In genomic region chr3:8371085-8371551, GRCh38 we compare ENCODE assay signal across 11 cellular contexts.
A peak's percentile ranks its signal among the peaks of the same experiment; 100 is the strongest.
DNase-seq lines count a peak whose midpoint lies in the region; ATAC-seq and TF ChIP-seq lines count a peak whose summit lies in the region.
"Had no signal": no experiment of that assay in that cellular context is flagged by ENCODE, and none has a peak within 500 bp of the region (broad histone marks: within the 10 kb centered on the region; RNA-seq: fewer than 3 reads in every experiment).

No MANE protein-coding gene starts in this region.

- no peak overlapping the region for H2BK12ac ChIP-seq in mesenchymal stem cell (ENCODE audit: low read length in 2 of 2)

- no peak overlapping the region for H2AFZ ChIP-seq in mammary epithelial cell (ENCODE audit: low read depth, low read length)
- H2AFZ ChIP-seq in mesenchymal stem cell (ENCODE audit: low read depth, low read length) = no peak overlapping the region

- no peaks in the 10 kb centered on the region for H3K79me1 ChIP-seq in mesenchymal stem cell (replicated peaks; ENCODE audit: low read length, poor library complexity, severe bottlenecking)

- H3K18ac ChIP-seq in mesenchymal stem cell (ENCODE audit: low read depth in 1 of 2, low read length in 2 of 2) = no peak overlapping the region

- H3K4me2 ChIP-seq in mammary epithelial cell (ENCODE audit: insufficient read depth, low read depth, low read length) = no peak overlapping the region
- H3K4me2 ChIP-seq in mesenchymal stem cell (ENCODE audit: low read length, poor library complexity, severe bottlenecking) = no peak overlapping the region

- H4K91ac ChIP-seq in mesenchymal stem cell (ENCODE audit: low read length) = no peak overlapping the region

- no peak for TF ChIP-seq POLR2A in NB4 (IDR thresholded peaks at IDR 0.05; ENCODE audit: extremely low read depth, insufficient read length)

- H2BK120ac ChIP-seq in mesenchymal stem cell (ENCODE audit: low read depth, low read length) = no peak overlapping the region

- CTCF ChIA-PET in mammary epithelial cell (lab: Charles Lee; ENCODE audit: low non-redundant PET) = no interaction called here

- no peak overlapping the region for H3K23ac ChIP-seq in mesenchymal stem cell (ENCODE audit: low read length in 2 of 2)

- ATAC-seq in HG03280 (IDR thresholded peaks at IDR 0.05; ENCODE audit: unreplicated experiment) = no peak
- no peak for ATAC-seq in GM21737 (IDR thresholded peaks at IDR 0.05; ENCODE audit: unreplicated experiment)

- no peaks in the 10 kb centered on the region for H3K79me2 ChIP-seq in mammary epithelial cell (ENCODE audit: insufficient read depth, low read length)

- H2BK15ac ChIP-seq in mesenchymal stem cell (ENCODE audit: low read depth, poor library complexity, severe bottlenecking) = no peak overlapping the region

- no peak overlapping the region for H2BK5ac ChIP-seq in mesenchymal stem cell (ENCODE audit: low read depth, low read length, poor library complexity, severe bottlenecking)

- H3K9me3 ChIP-seq in mammary epithelial cell (replicated peaks; ENCODE audit: insufficient read depth, low read length) (no peaks in the 10 kb centered on the region), mesenchymal stem cell (ENCODE audit: control insufficient read depth, low read length) (no peaks in the 10 kb centered on the region)

- TF ChIP-seq CTCF in NB4 (IDR thresholded peaks at IDR 0.05; ENCODE audit: low read depth, low read length) (no peak), mammary epithelial cell (conservative IDR thresholded peaks at IDR 0.05 in 1 of 2, IDR thresholded peaks at IDR 0.05 in 1 of 2; ENCODE audit: extremely low read depth in 1 of 2, insufficient read depth in 1 of 2, low read depth in 1 of 2, low read length in 2 of 2) (no peak)

- H3K4me1 ChIP-seq in mammary epithelial cell (ENCODE audit: insufficient read depth, low read length) (no peaks in the 10 kb centered on the region), mesenchymal stem cell (ENCODE audit: control insufficient read depth, insufficient read depth, low read depth, low read length) (no peaks in the 10 kb centered on the region)

- no peaks in the 10 kb centered on the region for H4K20me1 ChIP-seq in mammary epithelial cell (ENCODE audit: insufficient read depth, low read length)

- dilution Hi-C loops in mammary epithelial cell (cut with HindIII; ENCODE audit: low sequenced_read_pairs) = no loop called here

- H3K9ac ChIP-seq in mammary epithelial cell (ENCODE audit: insufficient read depth, low read length) (no peak overlapping the region), mesenchymal stem cell (ENCODE audit: low read length) (no peak overlapping the region)

- no peak overlapping the region for H3K27ac ChIP-seq in mammary epithelial cell (ENCODE audit: insufficient read depth, low read depth, low read length)
- H3K27ac ChIP-seq in mesenchymal stem cell (ENCODE audit: low read length, poor library complexity, severe bottlenecking) = no peak overlapping the region

- WGBS in mammary epithelial cell (ENCODE audit: low coverage, missing lambda C conversion rate) = 34% methylated on average over 2 of the region's 2 CpGs
- 73% methylated on average over 2 of the region's 2 CpGs for WGBS in mesenchymal stem cell

- H3K4ac ChIP-seq in mesenchymal stem cell (ENCODE audit: low read depth in 1 of 2, low read length in 2 of 2) = no peak overlapping the region

- in situ Hi-C loops in mammary epithelial cell (cut with MboI; ENCODE audit: low sequenced_read_pairs in 2 of 2) = no loop called here

- DNase-seq in CMK (ENCODE audit: low read depth) = peak; percentile 65
- DNase-seq in NB4 (ENCODE audit: low read depth) = peak; percentile 6
- DNase-seq in mammary epithelial cell = peak; percentile 16
- DNase-seq in mesenchymal stem cell = peak; percentile 61
- DNase-seq in stimulated activated CD4-positive, alpha-beta T cell treated with anti-CD3 and anti-CD28 coated beads, Interleukin-2, amount 100 ng/mL, for 48 hours = no peak
- no peak for DNase-seq in stimulated activated CD8-positive, alpha-beta memory T cell treated with anti-CD3 and anti-CD28 coated beads, Interleukin-4, amount 100 ng/mL, for 48 hours
- DNase-seq: activated B cell treated with CpG ODN at 0.5 μM for 24 hours, activated gamma-delta T cell, NCI-H1092 had no signal

- H4K8ac ChIP-seq in mesenchymal stem cell (ENCODE audit: low read length) = no peak overlapping the region

- intact Hi-C loops in mammary epithelial cell (cut with micrococcal nuclease) = no loop called here

- BruUV-seq in mammary epithelial cell (replicated peaks; lab: Mats Ljungman, UMichigan) = no TSS peak

- H2AK5ac ChIP-seq in mesenchymal stem cell (ENCODE audit: low read length, severe bottlenecking) = no peak overlapping the region

- H3K27me3 ChIP-seq in mammary epithelial cell (ENCODE audit: insufficient read depth, low read length) (no peaks in the 10 kb centered on the region), mesenchymal stem cell (ENCODE audit: control insufficient read depth in 1 of 2, insufficient read depth in 1 of 2, low read length in 2 of 2) (peaks cover 0 to 7% of the 10 kb centered on the region in 2 experiments)

- H3K14ac ChIP-seq in mesenchymal stem cell (ENCODE audit: low read length in 2 of 2) = no peak overlapping the region

- H3K36me3 ChIP-seq in mammary epithelial cell (ENCODE audit: insufficient read depth, low read length) (no peaks in the 10 kb centered on the region), mesenchymal stem cell (ENCODE audit: control insufficient read depth in 1 of 2, insufficient read depth in 2 of 2, low read depth in 1 of 2, low read length in 2 of 2) (no peaks in the 10 kb centered on the region)

- H3K4me3 ChIP-seq in NB4 (ENCODE audit: low read depth, low read length) (no peak overlapping the region), mammary epithelial cell (replicated peaks in 1 of 3; ENCODE audit: insufficient read depth in 1 of 3, low read depth in 2 of 3, low read length in 3 of 3) (no peak overlapping the region), mesenchymal stem cell (ENCODE audit: insufficient read depth in 1 of 2, low read depth in 1 of 2, low read length in 2 of 2) (no peak overlapping the region)

Comparison
In these comparisons a context has a peak if more than half of its experiments do, and no peak if none do; other contexts are left out.
1. DNase-seq: peak in CMK (single experiment), NB4 (single experiment), mammary epithelial cell (single experiment) and mesenchymal stem cell (single experiment); none in stimulated activated CD4-positive, alpha-beta T cell treated with anti-CD3 and anti-CD28 coated beads, Interleukin-2, amount 100 ng/mL, for 48 hours (0 of 2) and stimulated activated CD8-positive, alpha-beta memory T cell treated with anti-CD3 and anti-CD28 coated beads, Interleukin-4, amount 100 ng/mL, for 48 hours (single experiment).